In the genomic region with DNA sequence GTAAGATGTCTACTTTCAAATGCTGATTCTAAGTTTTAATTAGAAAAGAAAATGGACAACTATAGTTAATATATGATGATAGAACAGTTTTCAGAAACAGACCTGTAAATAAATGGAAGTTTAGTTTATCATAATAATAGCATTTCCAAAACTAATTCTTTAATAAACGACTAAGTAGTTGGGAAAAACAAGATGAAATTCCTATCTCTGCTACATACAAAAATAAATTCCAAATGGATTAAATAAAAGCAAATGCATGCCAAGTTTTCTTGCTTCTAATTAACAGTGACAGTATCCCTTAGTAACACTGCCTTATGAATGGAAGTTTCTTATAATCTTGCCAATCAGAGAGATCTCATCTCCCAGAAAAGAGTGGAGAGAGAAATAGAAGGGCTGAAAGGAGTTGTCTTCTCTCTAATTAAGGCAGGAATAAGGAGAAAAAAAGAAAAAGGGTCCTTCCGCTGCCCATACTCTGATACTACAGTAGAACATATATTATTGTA, we compare ENCODE assay signal across 15 cellular contexts.
A peak's percentile ranks its signal among the peaks of the same experiment; 100 is the strongest.
DNase-seq lines count a peak whose midpoint lies in the region; ATAC-seq and TF ChIP-seq lines count a peak whose summit lies in the region.
"Had no signal": no experiment of that assay in that cellular context is flagged by ENCODE, and none has a peak within 500 bp of the region (broad histone marks: within the 10 kb centered on the region; RNA-seq: fewer than 3 reads in every experiment).

No MANE protein-coding gene starts in this region.

- TF ChIP-seq CTCF in lower lobe of right lung (IDR thresholded peaks at IDR 0.05), result no peak
- TF ChIP-seq CTCF in tibial artery (IDR thresholded peaks at IDR 0.05), result no peak
- TF ChIP-seq CTCF in natural killer cell (IDR thresholded peaks at IDR 0.05), result no peak

- H3K9me3 ChIP-seq in lower lobe of right lung (no peaks in the 10 kb centered on the region), tibial artery (no peaks in the 10 kb centered on the region)

- ATAC-seq in lower lobe of right lung (no peak), natural killer cell (no peak)

- H3K27me3 ChIP-seq in lower lobe of right lung (ENCODE audit: low read depth) (no peaks in the 10 kb centered on the region), tibial artery (no peaks in the 10 kb centered on the region), H7 (ENCODE audit: control insufficient read depth, insufficient read depth, low read length) (no peaks in the 10 kb centered on the region)
- H3K27me3 ChIP-seq: heart left ventricle had no signal

- H3K4me1 ChIP-seq in lower lobe of right lung (no peaks in the 10 kb centered on the region), tibial artery (peaks cover 0 to 41% (median 17%) of the 10 kb centered on the region in 4 donors)

- H3K4me3 Mint-ChIP-seq in natural killer cell, result no peak overlapping the region
- H3K4me3 Mint-ChIP-seq: activated naive CD4-positive, alpha-beta T cell treated with anti-CD3 and anti-CD28 coated beads, Interleukin-2, amount 50 U/mL, for 24 hours; stimulated activated naive CD8-positive, alpha-beta T cell treated with anti-CD3 and anti-CD28 coated beads, Interleukin-15, Interleukin-2, amounts not matched to agents 100 ng/mL and 50 ng/mL, for 24 hours had no signal

- H3K27ac ChIP-seq in lower lobe of right lung (peak overlapping the region; percentile 13), tibial artery (peak overlapping the region; percentile 48 to 50)
- H3K27ac ChIP-seq: parathyroid adenoma had no signal

- H3K36me3 Mint-ChIP-seq in natural killer cell, result no peaks in the 10 kb centered on the region
- H3K36me3 Mint-ChIP-seq: activated naive CD4-positive, alpha-beta T cell treated with anti-CD3 and anti-CD28 coated beads, Interleukin-2, amount 50 U/mL, for 24 hours had no signal

- H3K27ac Mint-ChIP-seq in natural killer cell, result no peak overlapping the region
- H3K27ac Mint-ChIP-seq: activated naive CD4-positive, alpha-beta T cell treated with anti-CD3 and anti-CD28 coated beads, Interleukin-2, amount 50 U/mL, for 24 hours; stimulated activated naive CD8-positive, alpha-beta T cell treated with anti-CD3 and anti-CD28 coated beads, Interleukin-15, Interleukin-2, amounts not matched to agents 100 ng/mL and 50 ng/mL, for 24 hours had no signal

- no peaks in the 10 kb centered on the region for H3K9me3 Mint-ChIP-seq in natural killer cell
- H3K9me3 Mint-ChIP-seq: activated naive CD4-positive, alpha-beta T cell treated with anti-CD3 and anti-CD28 coated beads, Interleukin-2, amount 50 U/mL, for 24 hours; stimulated activated naive CD8-positive, alpha-beta T cell treated with anti-CD3 and anti-CD28 coated beads, Interleukin-15, Interleukin-2, amounts not matched to agents 100 ng/mL and 50 ng/mL, for 24 hours had no signal

- no peaks in the 10 kb centered on the region for H3K36me3 ChIP-seq in lower lobe of right lung
- H3K36me3 ChIP-seq in tibial artery, result no peaks in the 10 kb centered on the region
- H3K36me3 ChIP-seq in H7 (replicated peaks; ENCODE audit: control insufficient read depth, insufficient read depth, low read length), result no peaks in the 10 kb centered on the region
- H3K36me3 ChIP-seq: heart left ventricle had no signal

- no peaks in the 10 kb centered on the region for H3K4me1 Mint-ChIP-seq in natural killer cell
- H3K4me1 Mint-ChIP-seq: activated naive CD4-positive, alpha-beta T cell treated with anti-CD3 and anti-CD28 coated beads, Interleukin-2, amount 50 U/mL, for 24 hours had no signal

- H3K4me3 ChIP-seq in lower lobe of right lung, result no peak overlapping the region
- no peak overlapping the region for H3K4me3 ChIP-seq in tibial artery
- no peak overlapping the region for H3K4me3 ChIP-seq in H7 (ENCODE audit: insufficient read depth, low read depth, low read length)
- H3K4me3 ChIP-seq: heart left ventricle, lung had no signal

- H3K27me3 Mint-ChIP-seq in natural killer cell (ENCODE audit: low read depth in 2 of 2), result peaks cover 40 to 49% of the 10 kb centered on the region in 2 donors

- intact Hi-C loops in lower lobe of right lung (cut with DNase I), result no loop called here
- intact Hi-C loops in tibial artery (cut with DNase I; ENCODE audit: low total_unique reads), result no loop called here
- intact Hi-C loops in natural killer cell (cut with micrococcal nuclease), result no loop called here

- DNase-seq in LHCN-M2 (ENCODE audit: low read depth) (peak; percentile 46), cerebellar cortex (ENCODE audit: low spot score) (peak; percentile 3), lower lobe of right lung (no peak), tibial artery (no peak), natural killer cell (no peak), inferior parietal cortex (ENCODE audit: extremely low spot score) (no peak), H7 (no peak)
- no peak for DNase-seq in NK-92 treated with Interleukin-12 subunit alpha and Interleukin-12 subunit beta, amount 100 ng/mL, for 24 hours (lab: John Stamatoyannopoulos, UW)
- DNase-seq: Karpas-422, NCI-H2029 had no signal

Comparison
In these comparisons a context has a peak if more than half of its experiments do, and no peak if none do; other contexts are left out.
1. DNase-seq: peak in LHCN-M2 (single experiment) and cerebellar cortex (single experiment); none in lower lobe of right lung (single experiment), tibial artery (0 of 2), natural killer cell (single experiment), inferior parietal cortex (single experiment), NK-92 treated with Interleukin-12 subunit alpha and Interleukin-12 subunit beta, amount 100 ng/mL, for 24 hours (single experiment) and H7 (single experiment).